ENCODE assay signal across 1 cellular context in genomic region chr19:13860679-13861391, GRCh38.
TF ChIP-seq lines count a peak whose summit lies in the region.

No MANE protein-coding gene starts in this region.

TF ChIP-seq in GM12878, 131 proteins besides CTCF, POLR2A, EP300 and RAD21:
- TF ChIP-seq STAT3 (IDR thresholded peaks at IDR 0.05; ENCODE audit: low read depth, low read length) (no peak), HDGF (IDR thresholded peaks at IDR 0.05) (peak; percentile 34; the same call in 1 of the 2 replicates), SMARCA5 (IDR thresholded peaks at IDR 0.05) (no peak), ZNF217 (IDR thresholded peaks at IDR 0.05) (no peak)
- TF ChIP-seq, protein P1, sequence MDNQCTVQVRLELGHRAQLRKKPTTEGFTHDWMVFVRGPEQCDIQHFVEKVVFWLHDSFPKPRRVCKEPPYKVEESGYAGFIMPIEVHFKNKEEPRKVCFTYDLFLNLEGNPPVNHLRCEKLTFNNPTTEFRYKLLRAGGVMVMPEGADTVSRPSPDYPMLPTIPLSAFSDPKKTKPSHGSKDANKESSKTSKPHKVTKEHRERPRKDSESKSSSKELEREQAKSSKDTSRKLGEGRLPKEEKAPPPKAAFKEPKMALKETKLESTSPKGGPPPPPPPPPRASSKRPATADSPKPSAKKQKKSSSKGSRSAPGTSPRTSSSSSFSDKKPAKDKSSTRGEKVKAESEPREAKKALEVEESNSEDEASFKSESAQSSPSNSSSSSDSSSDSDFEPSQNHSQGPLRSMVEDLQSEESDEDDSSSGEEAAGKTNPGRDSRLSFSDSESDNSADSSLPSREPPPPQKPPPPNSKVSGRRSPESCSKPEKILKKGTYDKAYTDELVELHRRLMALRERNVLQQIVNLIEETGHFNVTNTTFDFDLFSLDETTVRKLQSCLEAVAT (IDR thresholded peaks at IDR 0.05): 0 out of 2 replicates have a peak, but pooled peaks have one; percentile 17
